In genomic region chr11:38538866-38539651, GRCh38 we compare ENCODE assay signal across 1 cellular context.
TF ChIP-seq lines count a peak whose summit lies in the region.

No MANE protein-coding gene starts in this region.

TF ChIP-seq in K562, 482 proteins besides CTCF, POLR2A, EP300 and RAD21 (continued from another document and continues in another):
- TF ChIP-seq CUX1 (CRISPR knock-in tag; IDR thresholded peaks at IDR 0.05) (peak; percentile 89), TAF15 (IDR thresholded peaks at IDR 0.05; ENCODE audit: low read depth, low read length) (no peak), ATF7 (IDR thresholded peaks at IDR 0.05) (0 out of 2 replicates have a peak, but pooled peaks have one; percentile 23), ZBTB34 (CRISPR knock-in tag; IDR thresholded peaks at IDR 0.05) (no peak), ZNF644 (tag; IDR thresholded peaks at IDR 0.05; ENCODE audit: low read depth) (peak; percentile 93), PREB (CRISPR knock-in tag; IDR thresholded peaks at IDR 0.05) (no peak), CTCFL (IDR thresholded peaks at IDR 0.05; ENCODE audit: borderline replicate concordance, insufficient read depth, low read depth, low read length, poor library complexity, severe bottlenecking) (no peak), HDAC2 (IDR thresholded peaks at IDR 0.05) (peak; percentile 58; the same call in 1 of the 2 replicates), HCFC1 (IDR thresholded peaks at IDR 0.05; ENCODE audit: low read depth, low read length) (no peak), PRDM10 (IDR thresholded peaks at IDR 0.05; ENCODE audit: partially characterized antibody) (no peak), ZNF699 (CRISPR knock-in tag; IDR thresholded peaks at IDR 0.05; ENCODE audit: insufficient replicate concordance) (no peak), RUNX1 (IDR thresholded peaks at IDR 0.05; ENCODE audit: low read depth) (no peak), EZH2 (IDR thresholded peaks at IDR 0.05; ENCODE audit: borderline replicate concordance, low read depth, low read length) (no peak), ZNF507 (tag; conservative IDR thresholded peaks at IDR 0.05) (no peak), PTRF (tag; IDR thresholded peaks at IDR 0.05) (no peak), THAP12 (CRISPR knock-in tag; IDR thresholded peaks at IDR 0.05) (no peak), UBTF (IDR thresholded peaks at IDR 0.05; ENCODE audit: borderline replicate concordance in 1 of 2, low read depth in 2 of 2, low read length in 2 of 2) (no peak), YY1 (IDR thresholded peaks at IDR 0.05; ENCODE audit: borderline replicate concordance in 1 of 3, control insufficient read depth in 1 of 3, extremely low read depth in 1 of 3, insufficient read depth in 3 of 3, insufficient read length in 1 of 3, insufficient replicate concordance in 2 of 3, low read depth in 1 of 3, low read length in 2 of 3) (no peak), SNRNP70 (optimal IDR thresholded peaks at IDR 0.05; ENCODE audit: low read depth, low read length) (no peak), ZNF224 (CRISPR knock-in tag; IDR thresholded peaks at IDR 0.05) (no peak), TOE1 (IDR thresholded peaks at IDR 0.05; ENCODE audit: borderline replicate concordance) (no peak), TOE1 (CRISPR knock-in tag; IDR thresholded peaks at IDR 0.05; ENCODE audit: borderline replicate concordance, low read depth) (no peak), BCL6 (CRISPR knock-in tag; IDR thresholded peaks at IDR 0.05) (no peak), ZNF217 (CRISPR knock-in tag; IDR thresholded peaks at IDR 0.05) (no peak), NONO (IDR thresholded peaks at IDR 0.05; ENCODE audit: low read depth in 2 of 2, low read length in 1 of 2) (no peak), RNF219 (CRISPR knock-in tag; IDR thresholded peaks at IDR 0.05) (no peak), ATF1 (CRISPR knock-in tag; IDR thresholded peaks at IDR 0.05) (no peak), ATF1 (tag; IDR thresholded peaks at IDR 0.05) (no peak), LEF1 (IDR thresholded peaks at IDR 0.05) (peak; percentile 100), ZNF830 (CRISPR knock-in tag; IDR thresholded peaks at IDR 0.05) (no peak), ZNF121 (CRISPR knock-in tag; conservative IDR thresholded peaks at IDR 0.05) (no peak), DACH1 (IDR thresholded peaks at IDR 0.05; ENCODE audit: partially characterized antibody) (no peak), ZNF197 (CRISPR knock-in tag; IDR thresholded peaks at IDR 0.05; ENCODE audit: low read depth) (peak; percentile 87; the same call in 1 of the 2 replicates), GTF2A2 (tag; IDR thresholded peaks at IDR 0.05) (no peak)
